ENCODE assay signal across 9 cellular contexts in the genomic region with DNA sequence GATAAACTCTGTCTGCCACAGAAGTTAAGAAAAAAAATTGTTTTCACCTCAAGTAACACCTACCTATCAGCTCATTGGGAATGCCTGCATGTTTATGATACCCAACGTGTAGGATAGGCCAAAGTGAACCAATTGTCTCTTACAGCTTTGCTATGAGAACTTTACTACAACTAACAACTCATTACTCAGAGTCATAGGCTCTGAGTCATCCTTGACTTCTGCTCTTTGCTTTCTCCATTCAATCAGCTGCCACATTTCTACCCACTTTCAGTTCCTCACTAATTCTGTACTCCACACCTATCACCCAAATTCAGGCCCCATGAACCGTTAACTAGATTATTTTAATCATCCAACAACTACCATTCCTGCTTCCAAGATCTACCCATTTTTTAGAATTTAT.
DNase-seq lines count a peak whose midpoint lies in the region; ATAC-seq and TF ChIP-seq lines count a peak whose summit lies in the region.
"Had no signal": no experiment of that assay in that cellular context is flagged by ENCODE, and none has a peak within 500 bp of the region (broad histone marks: within the 10 kb centered on the region; RNA-seq: fewer than 3 reads in every experiment).

No MANE protein-coding gene starts in this region.

- H4K20me1 ChIP-seq in fibroblast of lung (ENCODE audit: control insufficient read depth, extremely low read depth, insufficient read depth, low read length): no peaks in the 10 kb centered on the region

- no peak overlapping the region for H3K4me2 ChIP-seq in fibroblast of lung (ENCODE audit: extremely low read depth, insufficient read depth, low read length)

- H3K4me3 ChIP-seq in fibroblast of lung (replicated peaks in 1 of 4; ENCODE audit: control extremely low read depth in 1 of 4, insufficient read depth in 1 of 4, low read depth in 3 of 4, low read length in 4 of 4): no peak overlapping the region

- H3K27me3 Mint-ChIP-seq in activated naive CD4-positive, alpha-beta T cell treated with anti-CD3 and anti-CD28 coated beads for 36 hours (ENCODE audit: low read depth): no peaks in the 10 kb centered on the region
- no peaks in the 10 kb centered on the region for H3K27me3 Mint-ChIP-seq in type B pancreatic cell
- H3K27me3 Mint-ChIP-seq: activated CD8-positive, alpha-beta T cell treated with anti-CD3 and anti-CD28 coated beads for 36 hours had no signal

- no peaks in the 10 kb centered on the region for H3K36me3 Mint-ChIP-seq in activated naive CD4-positive, alpha-beta T cell treated with anti-CD3 and anti-CD28 coated beads for 36 hours (ENCODE audit: low read depth)
- H3K36me3 Mint-ChIP-seq in type B pancreatic cell: no peaks in the 10 kb centered on the region

- H3K9me3 Mint-ChIP-seq in activated naive CD4-positive, alpha-beta T cell treated with anti-CD3 and anti-CD28 coated beads for 36 hours: peaks cover 6% of the 10 kb centered on the region
- peaks cover 9% of the 10 kb centered on the region for H3K9me3 Mint-ChIP-seq in type B pancreatic cell

- intact Hi-C loops in activated naive CD4-positive, alpha-beta T cell treated with anti-CD3 and anti-CD28 coated beads for 36 hours (cut with micrococcal nuclease): no loop called here

- no peaks in the 10 kb centered on the region for H3K36me3 ChIP-seq in fibroblast of lung (ENCODE audit: control insufficient read depth, insufficient read depth, low read length)

- H3K27ac Mint-ChIP-seq in activated naive CD4-positive, alpha-beta T cell treated with anti-CD3 and anti-CD28 coated beads for 36 hours: no peak overlapping the region
- no peak overlapping the region for H3K27ac Mint-ChIP-seq in type B pancreatic cell
- H3K27ac Mint-ChIP-seq: activated CD8-positive, alpha-beta T cell treated with anti-CD3 and anti-CD28 coated beads for 36 hours had no signal

- no peaks in the 10 kb centered on the region for H3K4me1 Mint-ChIP-seq in activated naive CD4-positive, alpha-beta T cell treated with anti-CD3 and anti-CD28 coated beads for 36 hours (ENCODE audit: low read depth)
- peaks cover 4% of the 10 kb centered on the region for H3K4me1 Mint-ChIP-seq in type B pancreatic cell (ENCODE audit: unreplicated experiment)

- no peaks in the 10 kb centered on the region for H3K27me3 ChIP-seq in fibroblast of lung (ENCODE audit: control insufficient read depth, insufficient read depth, low read length)

- peaks cover 8% of the 10 kb centered on the region for H3K4me1 ChIP-seq in fibroblast of lung (ENCODE audit: control insufficient read depth, extremely low read depth, insufficient read depth, low read length)

- H3K4me3 Mint-ChIP-seq in activated naive CD4-positive, alpha-beta T cell treated with anti-CD3 and anti-CD28 coated beads for 36 hours: no peak overlapping the region
- no peak overlapping the region for H3K4me3 Mint-ChIP-seq in type B pancreatic cell
- H3K4me3 Mint-ChIP-seq: activated CD8-positive, alpha-beta T cell treated with anti-CD3 and anti-CD28 coated beads for 36 hours had no signal

- H3K9me3 ChIP-seq in fibroblast of lung (ENCODE audit: control insufficient read depth, insufficient read depth, low read depth, low read length): no peaks in the 10 kb centered on the region

- ATAC-seq in GM21515 (IDR thresholded peaks at IDR 0.05; ENCODE audit: unreplicated experiment) (peak; percentile 89), HG03439 (IDR thresholded peaks at IDR 0.05; ENCODE audit: unreplicated experiment) (peak; percentile 83), left lobe of liver (no peak)
- ATAC-seq: activated CD8-positive, alpha-beta T cell treated with anti-CD3 and anti-CD28 coated beads for 36 hours had no signal

- CTCF ChIA-PET in activated naive CD4-positive, alpha-beta T cell treated with anti-CD3 and anti-CD28 coated beads for 36 hours (lab: Charles Lee): no interaction called here

- TF ChIP-seq CTCF in fibroblast of lung (conservative IDR thresholded peaks at IDR 0.05 in 1 of 2, IDR thresholded peaks at IDR 0.05 in 1 of 2; ENCODE audit: low read depth in 1 of 2, low read length in 2 of 2) (no peak), type B pancreatic cell (conservative IDR thresholded peaks at IDR 0.05) (no peak)

- H3K79me2 ChIP-seq in fibroblast of lung (ENCODE audit: control insufficient read depth, insufficient read depth, low read length): no peaks in the 10 kb centered on the region

- H2AFZ ChIP-seq in fibroblast of lung (ENCODE audit: low read length): no peak overlapping the region

- H3K27ac ChIP-seq in fibroblast of lung (ENCODE audit: insufficient read depth, low read length): no peak overlapping the region

- DNase-seq in EL (peak; percentile 62), fibroblast of lung (ENCODE audit: low read depth in 2 of 2) (peak; percentile 67 to 68), left lobe of liver (ENCODE audit: low spot score) (no peak), type B pancreatic cell (ENCODE audit: extremely low spot score, unreplicated experiment) (no peak), hippocampal formation (lab: John Stamatoyannopoulos, UW) (no peak)
- DNase-seq in activated naive CD4-positive, alpha-beta T cell treated with anti-CD3 and anti-CD28 coated beads for 36 hours: no peak
- DNase-seq: activated CD8-positive, alpha-beta T cell treated with anti-CD3 and anti-CD28 coated beads for 36 hours had no signal

- no peak overlapping the region for H3K9ac ChIP-seq in fibroblast of lung (ENCODE audit: insufficient read depth, low read length)

Comparison
In these comparisons a context has a peak if more than half of its experiments do, and no peak if none do; other contexts are left out.
1. DNase-seq: peak in EL (single experiment) and fibroblast of lung (2 of 2); none in left lobe of liver (single experiment), activated naive CD4-positive, alpha-beta T cell treated with anti-CD3 and anti-CD28 coated beads for 36 hours (single experiment), type B pancreatic cell (single experiment) and hippocampal formation (0 of 2).